21 cellular contexts compared by ENCODE assay signal in genomic region chr19:16671652-16672274, GRCh38. TPM values are rescaled to one million over a fixed set of nuclear protein-coding genes. Genes with fewer than 3 reads are reported as not detected.
DNase-seq lines count a peak whose midpoint lies in the region; ATAC-seq and TF ChIP-seq lines count a peak whose summit lies in the region.
"Had no signal": no experiment of that assay in that cellular context is flagged by ENCODE, and none has a peak within 500 bp of the region (broad histone marks: within the 10 kb centered on the region; RNA-seq: fewer than 3 reads in every experiment).

No MANE protein-coding gene starts in this region.

- H3K27me3 Mint-ChIP-seq in Caco-2 (ENCODE audit: insufficient read depth, unreplicated experiment), result no peaks in the 10 kb centered on the region
- H3K27me3 Mint-ChIP-seq: B cell; CD4-positive, CD25-positive, alpha-beta regulatory T cell; IgD-negative memory B cell had no signal

- DNase-seq in RWPE1 (ENCODE audit: low spot score), result no peak
- peak; percentile 51 to 73 (median 70) for DNase-seq in heart left ventricle
- peak; percentile 96 for DNase-seq in myocyte (ENCODE audit: low read depth)
- DNase-seq in transverse colon, result peak; percentile 43
- DNase-seq in Caco-2, result no peak
- no peak for DNase-seq in mesendoderm
- DNase-seq in trophoblast cell, result no peak
- DNase-seq: CD4-positive, CD25-positive, alpha-beta regulatory T cell; DMS79; H7; NCI-H1417; NCI-H1930; NCI-H2171 treated with DMSO at 0.1 percent for 48 hours; NCI-H774; SHP77 had no signal

- no peak overlapping the region for H3K14ac ChIP-seq in trophoblast cell (ENCODE audit: low read length)

- H3K36me3 ChIP-seq in heart left ventricle, result peaks cover 0 to 7% (median 0%) of the 10 kb centered on the region in 9 donors
- no peaks in the 10 kb centered on the region for H3K36me3 ChIP-seq in transverse colon
- no peaks in the 10 kb centered on the region for H3K36me3 ChIP-seq in Caco-2 (ENCODE audit: control insufficient read depth, insufficient read depth, low read length)
- H3K36me3 ChIP-seq in mesendoderm (ENCODE audit: control insufficient read depth, insufficient read depth, low read length), result no peaks in the 10 kb centered on the region
- peaks cover 0 to 3% of the 10 kb centered on the region in 2 experiments for H3K36me3 ChIP-seq in trophoblast cell (ENCODE audit: control insufficient read depth in 1 of 2, insufficient read depth in 2 of 2, low read length in 2 of 2)

- H2AFZ ChIP-seq in trophoblast cell (ENCODE audit: insufficient read depth, low read length, poor library complexity), result no peak overlapping the region

- H3K23ac ChIP-seq in mesendoderm (ENCODE audit: low read length), result no peak overlapping the region
- no peak overlapping the region for H3K23ac ChIP-seq in trophoblast cell (ENCODE audit: low read length)

- 53 to 63% (median 58%) methylated on average over 9 to 12 of the region's 12 CpGs for WGBS in heart left ventricle, 4 donors
- WGBS in transverse colon (ENCODE audit: low coverage in 1 of 2), 2 donors, result 60 to 66% methylated on average over 1 to 11 of the region's 12 CpGs
- WGBS in mesendoderm (ENCODE audit: extremely low coverage, insufficient coverage, low lambda C conversion rate), result no CpG with 5 or more reads among the region's 12 CpGs
- no CpG with 5 or more reads among the region's 12 CpGs for WGBS in trophoblast cell (ENCODE audit: extremely low coverage, insufficient coverage, insufficient read length)

- H3K9ac ChIP-seq in mesendoderm (ENCODE audit: low read length) (no peak overlapping the region), trophoblast cell (ENCODE audit: low read length) (no peak overlapping the region)

- peaks cover 0 to 16% (median 4%) of the 10 kb centered on the region in 12 donors for H3K4me1 ChIP-seq in heart left ventricle
- H3K4me1 ChIP-seq in transverse colon, result peaks cover 0 to 6% (median 0%) of the 10 kb centered on the region in 4 donors
- peaks cover 5% of the 10 kb centered on the region; the same call in 1 of the 2 replicates for H3K4me1 ChIP-seq in Caco-2
- H3K4me1 ChIP-seq in mesendoderm (ENCODE audit: control insufficient read depth, low read depth, low read length), result no peaks in the 10 kb centered on the region
- H3K4me1 ChIP-seq in trophoblast cell (ENCODE audit: control insufficient read depth in 1 of 2, insufficient read depth in 2 of 2, low read length in 2 of 2), result no peaks in the 10 kb centered on the region

- no peak overlapping the region for H3K4me3 Mint-ChIP-seq in Caco-2 (ENCODE audit: unreplicated experiment)
- H3K4me3 Mint-ChIP-seq: B cell; CD4-positive, CD25-positive, alpha-beta regulatory T cell; IgD-negative memory B cell had no signal

- no peak for TF ChIP-seq EP300 in transverse colon (IDR thresholded peaks at IDR 0.05; ENCODE audit: low read depth)

- H4K8ac ChIP-seq in mesendoderm (ENCODE audit: low read depth, low read length) (no peak overlapping the region), trophoblast cell (ENCODE audit: low read depth, low read length) (no peak overlapping the region)

- H3K18ac ChIP-seq in mesendoderm (ENCODE audit: low read length) (no peak overlapping the region), trophoblast cell (ENCODE audit: low read length) (no peak overlapping the region)

- no peak for TF ChIP-seq CTCF in RWPE1 (conservative IDR thresholded peaks at IDR 0.05; ENCODE audit: low read depth)
- TF ChIP-seq CTCF in heart left ventricle (IDR thresholded peaks at IDR 0.05), result no peak
- TF ChIP-seq CTCF in transverse colon (IDR thresholded peaks at IDR 0.05), result no peak
- no peak for TF ChIP-seq CTCF in Caco-2 (IDR thresholded peaks at IDR 0.05; ENCODE audit: insufficient read depth in 1 of 2, low read depth in 1 of 2, low read length in 1 of 2, severe bottlenecking in 1 of 2, unreplicated experiment in 1 of 2)

- no peak overlapping the region for H4K12ac ChIP-seq in trophoblast cell (ENCODE audit: low read depth, low read length)

- H4K5ac ChIP-seq in mesendoderm (ENCODE audit: low read length), result no peak overlapping the region

- peaks cover 7% of the 10 kb centered on the region for H3K4me1 Mint-ChIP-seq in Caco-2 (ENCODE audit: low read depth, unreplicated experiment)
- H3K4me1 Mint-ChIP-seq: B cell; CD4-positive, CD25-positive, alpha-beta regulatory T cell had no signal

- H3K79me2 ChIP-seq in mesendoderm (ENCODE audit: control insufficient read depth, insufficient read depth, low read length) (no peaks in the 10 kb centered on the region), trophoblast cell (ENCODE audit: control insufficient read depth, insufficient read depth, low read length, poor library complexity) (no peaks in the 10 kb centered on the region)

- no peak overlapping the region for H2BK15ac ChIP-seq in mesendoderm (replicated peaks; ENCODE audit: low read depth)

- no peak overlapping the region for H2BK5ac ChIP-seq in mesendoderm (ENCODE audit: low read length)
- H2BK5ac ChIP-seq in trophoblast cell (ENCODE audit: low read depth, low read length, poor library complexity), result no peak overlapping the region

- no peaks in the 10 kb centered on the region for H3K9me3 ChIP-seq in heart left ventricle
- H3K9me3 ChIP-seq in transverse colon, result no peaks in the 10 kb centered on the region
- no peaks in the 10 kb centered on the region for H3K9me3 ChIP-seq in Caco-2
- H3K9me3 ChIP-seq in trophoblast cell (ENCODE audit: insufficient read depth, low read depth, low read length), result no peaks in the 10 kb centered on the region

- H3K4me2 ChIP-seq in mesendoderm (ENCODE audit: low read length) (no peak overlapping the region), trophoblast cell (ENCODE audit: low read length) (no peak overlapping the region)

- H3K27me3 ChIP-seq in heart left ventricle (no peaks in the 10 kb centered on the region), transverse colon (no peaks in the 10 kb centered on the region), Caco-2 (replicated peaks; ENCODE audit: control insufficient read depth, insufficient read depth, low read length) (no peaks in the 10 kb centered on the region), mesendoderm (ENCODE audit: insufficient read depth, low read length, poor library complexity) (no peaks in the 10 kb centered on the region), trophoblast cell (ENCODE audit: insufficient read depth, low read length) (no peaks in the 10 kb centered on the region)

- H4K91ac ChIP-seq in trophoblast cell (ENCODE audit: low read depth, low read length), result no peak overlapping the region

- H3K4ac ChIP-seq in mesendoderm (ENCODE audit: low read depth, low read length) (no peak overlapping the region), trophoblast cell (ENCODE audit: low read depth, low read length) (no peak overlapping the region)

- no TSS peak for BruUV-seq in Caco-2 (replicated peaks; lab: Mats Ljungman, UMichigan)

- no peak overlapping the region for H2BK12ac ChIP-seq in trophoblast cell (ENCODE audit: low read length)

- H2AK5ac ChIP-seq in mesendoderm (ENCODE audit: low read length) (no peak overlapping the region), trophoblast cell (ENCODE audit: low read length) (no peak overlapping the region)

- POLR2A ChIA-PET in RWPE1 (lab: Yijun Ruan, JAX; ENCODE audit: low non-redundant PET), result no interaction called here
- POLR2A ChIA-PET in Caco-2 (lab: Charles Lee), result interaction anchor here (0.6 kb wide), 2 partner anchors 11 to 301 kb away, joined by 4 read pairs; partner anchors contain the start of gene TMEM38A

- H3K9me3 Mint-ChIP-seq in Caco-2 (ENCODE audit: unreplicated experiment), result no peaks in the 10 kb centered on the region
- H3K9me3 Mint-ChIP-seq: CD4-positive, CD25-positive, alpha-beta regulatory T cell; IgD-negative memory B cell had no signal

- no peak overlapping the region for H3K27ac Mint-ChIP-seq in Caco-2 (ENCODE audit: unreplicated experiment)
- H3K27ac Mint-ChIP-seq: B cell; CD4-positive, CD25-positive, alpha-beta regulatory T cell; IgD-negative memory B cell had no signal

- H3K36me3 Mint-ChIP-seq in Caco-2 (ENCODE audit: insufficient read depth, unreplicated experiment), result peaks cover 6% of the 10 kb centered on the region
- H3K36me3 Mint-ChIP-seq: CD4-positive, CD25-positive, alpha-beta regulatory T cell had no signal

- CTCF ChIA-PET in RWPE1 (lab: Yijun Ruan, JAX) (no interaction called here), Caco-2 (lab: Charles Lee) (interaction anchor here (0.6 kb wide), 1 partner anchor 254 kb away, joined by 3 read pairs; no protein-coding TSS in a partner anchor)

- no peak for TF ChIP-seq POLR2A in heart left ventricle (IDR thresholded peaks at IDR 0.05)
- no peak for TF ChIP-seq POLR2A in transverse colon (IDR thresholded peaks at IDR 0.05)

- intact Hi-C loops in heart left ventricle (cut with DNase I) (no loop called here), transverse colon (cut with DNase I; ENCODE audit: low total_unique reads) (no loop called here), Caco-2 (cut with micrococcal nuclease; ENCODE audit: unreplicated experiment) (no loop called here)

- H3K56ac ChIP-seq in mesendoderm (ENCODE audit: low read length), result no peak overlapping the region

- peak; percentile 85 to 94 (median 94) for ATAC-seq in heart left ventricle
- ATAC-seq: Panc1, SK-N-SH treated with all-trans-retinoic acid at 6 μM for 48 hours had no signal

- H3K4me3 ChIP-seq in heart left ventricle, result no peak overlapping the region
- H3K4me3 ChIP-seq in transverse colon, result no peak overlapping the region
- H3K4me3 ChIP-seq in Caco-2 (ENCODE audit: low read depth, low read length), result no peak overlapping the region
- no peak overlapping the region for H3K4me3 ChIP-seq in mesendoderm (ENCODE audit: low read length)
- no peak overlapping the region for H3K4me3 ChIP-seq in trophoblast cell (ENCODE audit: low read depth, low read length)

- in situ Hi-C loops in transverse colon (cut with MboI; ENCODE audit: low pct_ligation_motif_present in 1 of 4, low pct_unique_long_range_greater_than_20kb in 1 of 4, low sequenced_read_pairs in 3 of 4), result no loop called here

- H3K79me1 ChIP-seq in mesendoderm (ENCODE audit: low read length), result no peaks in the 10 kb centered on the region
- no peaks in the 10 kb centered on the region for H3K79me1 ChIP-seq in trophoblast cell (ENCODE audit: low read length)

- no peak overlapping the region for H2BK120ac ChIP-seq in mesendoderm (ENCODE audit: low read depth, low read length)
- H2BK120ac ChIP-seq in trophoblast cell (ENCODE audit: insufficient read depth, low read length, poor library complexity), result no peak overlapping the region

- 0 out of 2 replicates have a peak overlapping the region, but pooled peaks have one; percentile 7 for H3K27ac ChIP-seq in RWPE1
- H3K27ac ChIP-seq in heart left ventricle, result peak overlapping the region in 11 of 12 donors; percentile 9 to 88 (median 70)
- no peak overlapping the region for H3K27ac ChIP-seq in transverse colon
- H3K27ac ChIP-seq in mesendoderm (ENCODE audit: low read depth, low read length), result no peak overlapping the region
- no peak overlapping the region for H3K27ac ChIP-seq in trophoblast cell (ENCODE audit: low read depth, low read length)

RNA-seq across cellular contexts. Expression of gene TMEM38A, which starts 10.8 kb away (rescaled TPM):
- 10 to 100 TPM; 13.7 to 37.3 (median 27.2) TPM for total RNA-seq in heart left ventricle
- polyA plus RNA-seq in heart left ventricle, result 10 to 100 TPM; 26.6 to 47.4 TPM
- 128 and 135 TPM in 2 replicates for total RNA-seq in myocyte
- polyA plus RNA-seq in myocyte (2012), result 31.0 TPM
- 1 to 10 TPM in 3 of 4 donors, under 1 TPM in 1; 0.40 to 9.7 (median 5.1) TPM for total RNA-seq in transverse colon
- total RNA-seq in Caco-2 (2022), result 3.8 and 4.5 TPM in 2 replicates
- polyA plus RNA-seq in mesendoderm (2013, experiment 1 of 2), result 0.81 TPM
- 0.64 TPM for polyA plus RNA-seq in mesendoderm (2013, experiment 2 of 2)
- 1.4 and 1.6 TPM in 2 replicates for polyA plus RNA-seq in trophoblast cell (2013)

RNA-seq across cellular contexts. Expression of gene SMIM7, which starts 11.8 kb away (rescaled TPM):
- total RNA-seq in heart left ventricle, result 10 to 100 TPM; 27.1 to 52.6 (median 45.2) TPM
- 10 to 100 TPM; 44.6 to 73.1 TPM for polyA plus RNA-seq in heart left ventricle
- 60.3 and 64.9 TPM in 2 replicates for total RNA-seq in myocyte
- 70.4 TPM for polyA plus RNA-seq in myocyte (2012)
- total RNA-seq in transverse colon, result 1,000 to 10,000 TPM in 1 of 4 donors, 100 to 1,000 TPM in 1, 10 to 100 TPM in 2; 28.8 to 1,114 (median 108) TPM
- total RNA-seq in Caco-2 (2022), result 65.3 and 74.4 TPM in 2 replicates
- polyA plus RNA-seq in mesendoderm (2013, experiment 1 of 2), result 52.5 TPM
- polyA plus RNA-seq in mesendoderm (2013, experiment 2 of 2), result 49.0 TPM
- 65.8 and 66.8 TPM in 2 replicates for polyA plus RNA-seq in trophoblast cell (2013)

RNA-seq across cellular contexts. Expression of gene MED26, which starts 43.8 kb away (rescaled TPM):
- total RNA-seq in heart left ventricle (1 to 10 TPM; 3.6 to 7.5 (median 4.6) TPM), myocyte (9.2 and 9.5 TPM in 2 replicates), transverse colon (10 to 100 TPM in 2 of 4 donors, 1 to 10 TPM in 2; 7.8 to 15.0 (median 9.5) TPM), Caco-2 (2022) (11.4 and 11.6 TPM in 2 replicates)
- 1 to 10 TPM; 4.3 to 5.6 TPM for polyA plus RNA-seq in heart left ventricle
- 6.4 TPM for polyA plus RNA-seq in myocyte (2012)
- 7.8 TPM for polyA plus RNA-seq in mesendoderm (2013, experiment 1 of 2)
- 7.7 TPM for polyA plus RNA-seq in mesendoderm (2013, experiment 2 of 2)
- 10.5 and 11.2 TPM in 2 replicates for polyA plus RNA-seq in trophoblast cell (2013)

RNA-seq across cellular contexts. Expression of gene NWD1, which starts 47.9 kb away (rescaled TPM):
- total RNA-seq in heart left ventricle, result under 1 TPM in 2 of 9 donors, not detected in 7; 0.04 to 0.05 TPM
- under 1 TPM; 0.03 to 0.04 TPM for polyA plus RNA-seq in heart left ventricle
- 0.05 TPM in 2 replicates for total RNA-seq in myocyte
- polyA plus RNA-seq in myocyte (2012), result 0.01 TPM
- under 1 TPM; under 0.01 to 0.64 (median 0.34) TPM for total RNA-seq in transverse colon
- not detected in 2 replicates for total RNA-seq in Caco-2 (2022)
- not detected for polyA plus RNA-seq in mesendoderm (2013, experiment 1 of 2)
- polyA plus RNA-seq in mesendoderm (2013, experiment 2 of 2), result under 0.01 TPM
- 0.01 TPM in 2 replicates for polyA plus RNA-seq in trophoblast cell (2013)
- total RNA-seq: CD4-positive, CD25-positive, alpha-beta regulatory T cell; H7; HT1080 had no signal
- polyA plus RNA-seq: AG04450; CD4-positive, CD25-positive, alpha-beta regulatory T cell; IgD-negative memory B cell had no signal

Comparison
In these comparisons a context has a peak if more than half of its experiments do, and no peak if none do; other contexts are left out.
1. DNase-seq: peak in heart left ventricle (5 of 5), myocyte (single experiment) and transverse colon (single experiment); none in RWPE1 (single experiment), Caco-2 (0 of 2), mesendoderm (single experiment) and trophoblast cell (0 of 2).
2. H3K27ac ChIP-seq: peak in RWPE1 (single experiment) and heart left ventricle (11 of 12); none in transverse colon (0 of 4), mesendoderm (single experiment) and trophoblast cell (single experiment).